ENCODE assay signal across 12 cellular contexts in the genomic region with DNA sequence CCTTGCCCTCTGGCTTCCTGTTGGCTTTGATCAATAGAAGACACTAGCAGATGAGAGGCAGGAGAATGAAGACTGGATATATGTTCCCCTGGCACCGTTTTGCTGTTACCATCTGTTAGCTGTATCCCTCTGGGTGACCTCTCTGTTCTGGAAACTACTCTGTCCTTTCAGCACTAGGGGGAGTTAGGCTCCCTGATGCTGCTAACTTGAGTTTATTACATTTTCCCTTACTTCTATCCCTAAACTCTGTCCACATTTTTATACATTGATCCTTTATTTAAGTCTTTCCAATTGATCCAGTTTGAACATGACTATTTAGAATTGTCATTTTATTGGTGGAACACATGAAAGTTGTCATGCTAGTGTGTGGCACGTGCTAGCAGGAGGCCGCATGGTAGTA.
A peak's percentile ranks its signal among the peaks of the same experiment; 100 is the strongest.
DNase-seq lines count a peak whose midpoint lies in the region; ATAC-seq, FAIRE-seq and TF ChIP-seq lines count a peak whose summit lies in the region.
"Had no signal": no experiment of that assay in that cellular context is flagged by ENCODE, and none has a peak within 500 bp of the region (broad histone marks: within the 10 kb centered on the region; RNA-seq: fewer than 3 reads in every experiment).

No MANE protein-coding gene starts in this region.

- no peak overlapping the region for H3K4me3 ChIP-seq in kidney (ENCODE audit: low read length in 2 of 2)
- H3K4me3 ChIP-seq: esophagus muscularis mucosa, tibial artery had no signal

- H3K9me3 Mint-ChIP-seq in WTC11 (no peaks in the 10 kb centered on the region), immature natural killer cell (peaks cover 0 to 7% (median 0%) of the 10 kb centered on the region in 6 donors)

- no peaks in the 10 kb centered on the region for H3K4me1 ChIP-seq in kidney (ENCODE audit: control insufficient read depth in 1 of 2, insufficient read depth in 1 of 2, low read depth in 1 of 2, low read length in 2 of 2)
- H3K4me1 ChIP-seq: esophagus muscularis mucosa, tibial artery had no signal

- CTCF ChIA-PET in WTC11 (lab: Charles Lee), result interaction anchor here (1.0 to 1.3 kb wide), 4 partner anchors 10 to 135 kb away, joined by 3 to 6 read pairs (median 4); no protein-coding TSS in a partner anchor

- H3K27ac Mint-ChIP-seq in WTC11 (no peak overlapping the region), immature natural killer cell (no peak overlapping the region)

- H3K4me3 Mint-ChIP-seq in WTC11, result no peak overlapping the region
- H3K4me3 Mint-ChIP-seq in immature natural killer cell, result no peak overlapping the region

- H3K36me3 Mint-ChIP-seq in WTC11 (no peaks in the 10 kb centered on the region), immature natural killer cell (peaks cover 0 to 4% (median 0%) of the 10 kb centered on the region in 3 donors)

- peak; percentile 5 for DNase-seq in HuH-7 (ENCODE audit: low spot score)
- no peak for DNase-seq in WTC11 (ENCODE audit: low spot score)
- DNase-seq in kidney, result no peak
- no peak for DNase-seq in retina
- DNase-seq in SHP77 (lab: John Stamatoyannopoulos, UW), result no peak
- no peak for DNase-seq in immature natural killer cell
- DNase-seq in midbrain (lab: John Stamatoyannopoulos, UW), result no peak
- DNase-seq: NCI-H345; stimulated activated CD4-positive, alpha-beta T cell treated with anti-CD3 and anti-CD28 coated beads, Interleukin-4, amount 100 ng/mL, for 1 hour; tibial artery had no signal

- POLR2A ChIA-PET in WTC11 (lab: Charles Lee), result no interaction called here

- no peaks in the 10 kb centered on the region for H3K9me3 ChIP-seq in kidney (ENCODE audit: control insufficient read depth in 1 of 2, low read length in 2 of 2)
- H3K9me3 ChIP-seq: esophagus muscularis mucosa, tibial artery had no signal

- H3K27ac ChIP-seq in C4-2B, result no peak overlapping the region
- no peak overlapping the region for H3K27ac ChIP-seq in kidney (ENCODE audit: low read depth in 2 of 2, low read length in 2 of 2)
- H3K27ac ChIP-seq: esophagus muscularis mucosa, tibial artery had no signal

- H3K27me3 Mint-ChIP-seq in WTC11 (ENCODE audit: low read depth) (no peaks in the 10 kb centered on the region), immature natural killer cell (ENCODE audit: low read depth in 3 of 3) (no peaks in the 10 kb centered on the region)

- no peaks in the 10 kb centered on the region for H3K36me3 ChIP-seq in kidney (ENCODE audit: control insufficient read depth in 1 of 2, insufficient read depth in 2 of 2, low read length in 2 of 2)
- H3K36me3 ChIP-seq: esophagus muscularis mucosa, tibial artery had no signal

- no peak for FAIRE-seq in kidney (lab: Jason Lieb, UNC)

- TF ChIP-seq CTCF in C4-2B (conservative IDR thresholded peaks at IDR 0.05) (peak; percentile 51), WTC11 (IDR thresholded peaks at IDR 0.05) (no peak), kidney (IDR thresholded peaks at IDR 0.05; ENCODE audit: borderline replicate concordance, extremely low read depth, insufficient read depth) (peak; percentile 5)

- intact Hi-C loops in kidney (cut with DNase I), result no loop called here

- peaks cover 5% of the 10 kb centered on the region for H3K4me1 Mint-ChIP-seq in WTC11
- H3K4me1 Mint-ChIP-seq in immature natural killer cell, result peaks cover 9 to 10% of the 10 kb centered on the region in 2 donors

- no peak overlapping the region for H3K9ac ChIP-seq in kidney (ENCODE audit: low read length in 2 of 2)

- peak; percentile 91 for ATAC-seq in WTC11

TF ChIP-seq in WTC11, 78 proteins besides CTCF, POLR2A, EP300 and RAD21:
- TF ChIP-seq RELA (CRISPR knock-in tag; IDR thresholded peaks at IDR 0.05; ENCODE audit: borderline replicate concordance), result no peak
- TF ChIP-seq, protein P1, sequence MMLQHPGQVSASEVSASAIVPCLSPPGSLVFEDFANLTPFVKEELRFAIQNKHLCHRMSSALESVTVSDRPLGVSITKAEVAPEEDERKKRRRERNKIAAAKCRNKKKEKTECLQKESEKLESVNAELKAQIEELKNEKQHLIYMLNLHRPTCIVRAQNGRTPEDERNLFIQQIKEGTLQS (CRISPR knock-in tag; conservative IDR thresholded peaks at IDR 0.05), result no peak
- TF ChIP-seq TP53 (CRISPR knock-in tag; IDR thresholded peaks at IDR 0.05), result no peak
- TF ChIP-seq NR1H2 (CRISPR knock-in tag; IDR thresholded peaks at IDR 0.05), result no peak
- TF ChIP-seq TEAD4 (CRISPR knock-in tag; IDR thresholded peaks at IDR 0.05), result no peak
- TF ChIP-seq ZNF425 (CRISPR knock-in tag; conservative IDR thresholded peaks at IDR 0.05), result no peak
- TF ChIP-seq PRRX2 (CRISPR knock-in tag; IDR thresholded peaks at IDR 0.05), result no peak
- TF ChIP-seq ETV6 (CRISPR knock-in tag; IDR thresholded peaks at IDR 0.05), result no peak
